ENCODE assay signal across 12 cellular contexts in the genomic region with DNA sequence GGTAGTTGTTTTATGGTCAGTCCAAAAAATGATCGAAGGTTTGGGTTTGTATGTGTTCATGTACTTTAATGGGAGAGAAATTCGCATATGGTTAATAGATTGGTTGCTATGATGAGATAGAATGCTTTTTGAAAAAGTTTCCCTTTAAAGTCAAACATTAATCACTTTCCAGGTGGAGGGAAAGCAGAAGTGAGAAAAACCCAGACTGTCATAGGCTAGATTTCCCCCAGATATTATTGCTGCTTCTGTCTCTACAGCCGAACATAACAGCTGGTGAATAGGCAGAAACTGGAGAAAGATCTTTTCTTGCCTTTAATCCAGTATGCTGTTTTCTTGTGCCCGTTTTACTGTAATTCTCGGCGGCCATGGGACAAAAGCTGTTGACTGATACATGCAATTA.
DNase-seq lines count a peak whose midpoint lies in the region; ATAC-seq, FAIRE-seq and TF ChIP-seq lines count a peak whose summit lies in the region.
"Had no signal": no experiment of that assay in that cellular context is flagged by ENCODE, and none has a peak within 500 bp of the region (broad histone marks: within the 10 kb centered on the region; RNA-seq: fewer than 3 reads in every experiment).

No MANE protein-coding gene starts in this region.

- intact Hi-C loops in cardiac septum (cut with DNase I): no loop called here

- TF ChIP-seq POLR2A in GM12891 (IDR thresholded peaks at IDR 0.05; ENCODE audit: low read depth, low read length): no peak

- no peak for DNase-seq in GM12891 (ENCODE audit: insufficient read length, low spot score)
- no peak for DNase-seq in NCI-H1694 treated with DMSO at 0.1 percent for 48 hours (lab: John Stamatoyannopoulos, UW)
- DNase-seq in cardiac septum (ENCODE audit: low spot score): no peak
- DNase-seq in NCI-H187 (lab: John Stamatoyannopoulos, UW): no peak
- no peak for DNase-seq in DMS53 (lab: John Stamatoyannopoulos, UW)
- DNase-seq: NCI-H510A treated with DMSO at 0.1 percent for 48 hours had no signal

- FAIRE-seq in GM12891 (lab: Jason Lieb, UNC): no peak
- FAIRE-seq: A204.1, H54, HTR-8/SVneo had no signal

- ATAC-seq in GM19372 (IDR thresholded peaks at IDR 0.05; ENCODE audit: low read depth, unreplicated experiment) (peak; percentile 73), HG02571 (IDR thresholded peaks at IDR 0.05; ENCODE audit: unreplicated experiment) (peak; percentile 59), HG03342 (IDR thresholded peaks at IDR 0.05; ENCODE audit: unreplicated experiment) (peak; percentile 94)

TF ChIP-seq in GM12891, 5 proteins besides CTCF, POLR2A, EP300 and RAD21:
- TF ChIP-seq PAX5 (IDR thresholded peaks at IDR 0.05; ENCODE audit: insufficient read depth, low read length, severe bottlenecking): no peak
- TF ChIP-seq POU2F2 (IDR thresholded peaks at IDR 0.05; ENCODE audit: low read depth, low read length): no peak
- TF ChIP-seq POLR2AphosphoS5 (IDR thresholded peaks at IDR 0.05; ENCODE audit: low read depth, low read length): no peak
- TF ChIP-seq SPI1 (IDR thresholded peaks at IDR 0.05; ENCODE audit: low read depth, low read length): peak; percentile 94
